10 cellular contexts compared by ENCODE assay signal in genomic region chr14:95231966-95232365, GRCh38.
"Had no signal": no experiment of that assay in that cellular context is flagged by ENCODE, and none has a peak within 500 bp of the region (broad histone marks: within the 10 kb centered on the region; RNA-seq: fewer than 3 reads in every experiment).

No MANE protein-coding gene starts in this region.

- H3K9me3 Mint-ChIP-seq: activated T-cell treated with anti-CD3 and anti-CD28 coated beads, Interleukin-2, amount 50 U/mL, for 4 hours had no signal

- H3K27ac ChIP-seq: ascending aorta, gastroesophageal sphincter, sigmoid colon had no signal

- H3K27me3 ChIP-seq: ascending aorta, sigmoid colon had no signal

- ATAC-seq: activated T-cell treated with anti-CD3 and anti-CD28 coated beads, Interleukin-2, amount 50 U/mL, for 4 hours; gastroesophageal sphincter; stimulated activated naive CD8-positive, alpha-beta T cell treated with anti-CD3 and anti-CD28 coated beads, Interleukin-15, Interleukin-2, amounts not matched to agents 100 U/mL and 50 U/mL, for 24 hours; T-helper 17 cell had no signal

- H3K4me3 Mint-ChIP-seq: activated T-cell treated with anti-CD3 and anti-CD28 coated beads, Interleukin-2, amount 50 U/mL, for 4 hours; T-helper 17 cell had no signal

- H3K36me3 ChIP-seq: ascending aorta, gastroesophageal sphincter, sigmoid colon had no signal

- H3K4me1 Mint-ChIP-seq: T-helper 17 cell had no signal

- H3K9me3 ChIP-seq: ascending aorta, gastroesophageal sphincter, sigmoid colon had no signal

- H3K4me3 ChIP-seq: ascending aorta, gastroesophageal sphincter, sigmoid colon had no signal

- H3K27ac Mint-ChIP-seq: T-helper 17 cell had no signal

- DNase-seq: activated CD4-positive, alpha-beta T cell treated with anti-CD3 and anti-CD28 coated beads for 1 hour; activated CD4-positive, alpha-beta T cell treated with anti-CD3 and anti-CD28 coated beads, Interleukin-2, amount 50 U/mL, for 48 hours; activated gamma-delta T cell; activated T-cell treated with anti-CD3 and anti-CD28 coated beads, Interleukin-2, amount 50 U/mL, for 4 hours; sigmoid colon; stimulated activated CD4-positive, alpha-beta T cell treated with anti-CD3 and anti-CD28 coated beads, Interleukin-2, amount 100 ng/mL, for 48 hours; stimulated activated naive CD8-positive, alpha-beta T cell treated with anti-CD3 and anti-CD28 coated beads, Interleukin-15, Interleukin-2, amounts not matched to agents 100 U/mL and 50 U/mL, for 24 hours; T-helper 17 cell had no signal
